In the genomic region with DNA sequence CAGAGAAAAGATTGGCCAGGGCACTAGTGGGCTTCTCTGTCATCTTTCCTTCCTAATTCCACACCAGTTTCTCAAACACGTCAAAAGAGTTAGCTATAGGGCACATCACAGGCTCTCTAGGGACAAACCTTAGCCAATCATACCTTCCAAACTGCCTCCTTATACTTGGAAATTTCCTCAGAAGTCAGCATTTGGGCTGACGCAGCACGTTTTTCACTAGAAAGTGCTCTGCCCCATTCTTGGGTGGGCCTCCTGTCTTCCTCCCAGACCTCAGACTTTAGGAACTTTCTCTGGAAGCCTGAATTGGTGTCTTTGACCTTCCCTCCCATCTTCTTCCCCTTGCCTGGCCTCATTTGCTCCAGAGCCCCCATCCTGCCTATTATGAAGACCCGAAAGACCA, we compare ENCODE assay signal across 8 cellular contexts. TPM values are rescaled to one million over a fixed set of nuclear protein-coding genes. Genes with fewer than 3 reads are reported as not detected.
DNase-seq lines count a peak whose midpoint lies in the region; FAIRE-seq and TF ChIP-seq lines count a peak whose summit lies in the region.

No MANE protein-coding gene starts in this region.

- H3K4me1 Mint-ChIP-seq in activated naive CD4-positive, alpha-beta T cell treated with anti-CD3 and anti-CD28 coated beads, Interleukin-2, amount 10 ng/mL, durations not matched to agents 7 days and 5 days = peaks cover 31% of the 10 kb centered on the region
- H3K4me1 Mint-ChIP-seq in type B pancreatic cell (ENCODE audit: unreplicated experiment) = peaks cover 38% of the 10 kb centered on the region

- DNase-seq in activated naive CD4-positive, alpha-beta T cell treated with anti-CD3 and anti-CD28 coated beads, Interleukin-2, amount 10 ng/mL, durations not matched to agents 7 days and 5 days = no peak
- no peak for DNase-seq in activated naive CD4-positive, alpha-beta T cell treated with Interleukin-2 at 50 U/mL for 16 hours
- DNase-seq in brain microvascular endothelial cell (no peak), mesendoderm (no peak), type B pancreatic cell (ENCODE audit: extremely low spot score, unreplicated experiment) (no peak), GM19239 (ENCODE audit: insufficient read length, low spot score) (no peak), posterior vena cava (ENCODE audit: low spot score) (no peak), T1000 (lab: John Stamatoyannopoulos, UW) (no peak)

- no peaks in the 10 kb centered on the region for H3K79me1 ChIP-seq in mesendoderm (ENCODE audit: low read length)

- no peak overlapping the region for H3K27ac ChIP-seq in brain microvascular endothelial cell
- H3K27ac ChIP-seq in mesendoderm (ENCODE audit: low read depth, low read length) = no peak overlapping the region

- no peak overlapping the region for H3K27ac Mint-ChIP-seq in activated naive CD4-positive, alpha-beta T cell treated with anti-CD3 and anti-CD28 coated beads, Interleukin-2, amount 10 ng/mL, durations not matched to agents 7 days and 5 days
- peak overlapping the region; percentile 100 for H3K27ac Mint-ChIP-seq in type B pancreatic cell

- no peaks in the 10 kb centered on the region for H3K9me3 Mint-ChIP-seq in activated naive CD4-positive, alpha-beta T cell treated with anti-CD3 and anti-CD28 coated beads, Interleukin-2, amount 10 ng/mL, durations not matched to agents 7 days and 5 days
- H3K9me3 Mint-ChIP-seq in type B pancreatic cell = no peaks in the 10 kb centered on the region

- WGBS in mesendoderm (ENCODE audit: extremely low coverage, insufficient coverage, low lambda C conversion rate) = no CpG with 5 or more reads among the region's 4 CpGs

- no peak overlapping the region for H3K4me2 ChIP-seq in mesendoderm (ENCODE audit: low read length)

- H4K8ac ChIP-seq in mesendoderm (ENCODE audit: low read depth, low read length) = no peak overlapping the region

- H2BK5ac ChIP-seq in mesendoderm (ENCODE audit: low read length) = no peak overlapping the region

- no peak overlapping the region for H3K23ac ChIP-seq in mesendoderm (ENCODE audit: low read length)

- FAIRE-seq in GM19239 (lab: Jason Lieb, UNC) = no peak

- no peak overlapping the region for H4K5ac ChIP-seq in mesendoderm (ENCODE audit: low read length)

- H3K36me3 Mint-ChIP-seq in activated naive CD4-positive, alpha-beta T cell treated with anti-CD3 and anti-CD28 coated beads, Interleukin-2, amount 10 ng/mL, durations not matched to agents 7 days and 5 days = peaks cover 22% of the 10 kb centered on the region
- H3K36me3 Mint-ChIP-seq in type B pancreatic cell = peaks cover 4% of the 10 kb centered on the region

- H3K79me2 ChIP-seq in mesendoderm (ENCODE audit: control insufficient read depth, insufficient read depth, low read length) = no peaks in the 10 kb centered on the region

- H3K36me3 ChIP-seq in brain microvascular endothelial cell (replicated peaks) = peaks cover 37% of the 10 kb centered on the region
- H3K36me3 ChIP-seq in mesendoderm (ENCODE audit: control insufficient read depth, insufficient read depth, low read length) = no peaks in the 10 kb centered on the region

- intact Hi-C loops in posterior vena cava (cut with DNase I) = no loop called here

- H3K4me1 ChIP-seq in mesendoderm (ENCODE audit: control insufficient read depth, low read depth, low read length) = peaks cover 7% of the 10 kb centered on the region

- no peaks in the 10 kb centered on the region for H3K27me3 ChIP-seq in brain microvascular endothelial cell (replicated peaks)
- H3K27me3 ChIP-seq in mesendoderm (ENCODE audit: insufficient read depth, low read length, poor library complexity) = peaks cover 15% of the 10 kb centered on the region

- peak overlapping the region; percentile 57 for H3K9ac ChIP-seq in mesendoderm (ENCODE audit: low read length)

- H3K4ac ChIP-seq in mesendoderm (ENCODE audit: low read depth, low read length) = no peak overlapping the region

- H2BK120ac ChIP-seq in mesendoderm (ENCODE audit: low read depth, low read length) = no peak overlapping the region

- TF ChIP-seq CTCF in brain microvascular endothelial cell (IDR thresholded peaks at IDR 0.05; ENCODE audit: low read depth, low read length, missing control alignments) = no peak
- no peak for TF ChIP-seq CTCF in type B pancreatic cell (conservative IDR thresholded peaks at IDR 0.05)

- H3K18ac ChIP-seq in mesendoderm (ENCODE audit: low read length) = no peak overlapping the region

- no peak overlapping the region for H2BK15ac ChIP-seq in mesendoderm (replicated peaks; ENCODE audit: low read depth)

- peaks cover 41% of the 10 kb centered on the region for H3K27me3 Mint-ChIP-seq in activated naive CD4-positive, alpha-beta T cell treated with anti-CD3 and anti-CD28 coated beads, Interleukin-2, amount 10 ng/mL, durations not matched to agents 7 days and 5 days
- peaks cover 35% of the 10 kb centered on the region for H3K27me3 Mint-ChIP-seq in type B pancreatic cell

- CTCF ChIA-PET in activated naive CD4-positive, alpha-beta T cell treated with anti-CD3 and anti-CD28 coated beads, Interleukin-2, amount 10 ng/mL, durations not matched to agents 7 days and 5 days (lab: Charles Lee) = interaction anchor here (1.2 to 8.4 kb wide), 11 partner anchors 9 to 246 kb away, joined by 3 to 68 read pairs (median 30); a partner anchor contains a TSS

- H3K4me3 ChIP-seq in brain microvascular endothelial cell (ENCODE audit: low read depth, low read length) (peak overlapping the region; percentile 72), mesendoderm (ENCODE audit: low read length) (no peak overlapping the region)

- peak overlapping the region; percentile 96 for H3K4me3 Mint-ChIP-seq in activated naive CD4-positive, alpha-beta T cell treated with anti-CD3 and anti-CD28 coated beads, Interleukin-2, amount 10 ng/mL, durations not matched to agents 7 days and 5 days
- peak overlapping the region; percentile 97 for H3K4me3 Mint-ChIP-seq in type B pancreatic cell

- in situ Hi-C loops in brain microvascular endothelial cell (cut with HindIII; ENCODE audit: low pct_ligation_motif_present, low sequenced_read_pairs) = no loop called here

- no peak overlapping the region for H2AK5ac ChIP-seq in mesendoderm (ENCODE audit: low read length)

- H3K56ac ChIP-seq in mesendoderm (ENCODE audit: low read length) = peak overlapping the region; percentile 81

RNA-seq across cellular contexts. Expression of a gene that starts 11.1 kb away (rescaled TPM):
- polyA plus RNA-seq in mesendoderm (2013, experiment 1 of 2) = 1.3 TPM
- polyA plus RNA-seq in mesendoderm (2013, experiment 2 of 2) = 1.3 TPM
- total RNA-seq in type B pancreatic cell (ENCODE audit: low replicate concordance) = 15.3 and 25.7 TPM in 2 replicates
- total RNA-seq in posterior vena cava = 10 to 100 TPM; 72.7 to 79.5 TPM

RNA-seq across cellular contexts. Expression of a gene that starts 11.2 kb away (rescaled TPM):
- polyA plus RNA-seq in mesendoderm (2013, experiment 1 of 2) = 0.39 TPM
- polyA plus RNA-seq in mesendoderm (2013, experiment 2 of 2) = 0.39 TPM
- total RNA-seq in type B pancreatic cell (ENCODE audit: low replicate concordance) (1.4 and 2.0 TPM in 2 replicates), posterior vena cava (under 1 TPM; 0.48 to 0.83 TPM)

RNA-seq across cellular contexts. Expression of a gene that starts 19.7 kb away (rescaled TPM):
- 0.22 TPM for polyA plus RNA-seq in mesendoderm (2013, experiment 1 of 2)
- polyA plus RNA-seq in mesendoderm (2013, experiment 2 of 2) = 0.21 TPM
- total RNA-seq in type B pancreatic cell (ENCODE audit: low replicate concordance) (6.9 and 17.1 TPM in 2 replicates), posterior vena cava (1 to 10 TPM; 6.5 to 9.3 TPM)

RNA-seq across cellular contexts. Expression of a gene that starts 42.5 kb away (rescaled TPM):
- 41.5 TPM for polyA plus RNA-seq in mesendoderm (2013, experiment 1 of 2)
- 42.1 TPM for polyA plus RNA-seq in mesendoderm (2013, experiment 2 of 2)
- total RNA-seq in type B pancreatic cell (ENCODE audit: low replicate concordance) (50.2 and 86.6 TPM in 2 replicates), posterior vena cava (10 to 100 TPM; 71.4 to 91.3 TPM)

RNA-seq across cellular contexts. Expression of a gene that starts 54.8 kb away (rescaled TPM):
- 20.1 TPM for polyA plus RNA-seq in mesendoderm (2013, experiment 1 of 2)
- 19.7 TPM for polyA plus RNA-seq in mesendoderm (2013, experiment 2 of 2)
- total RNA-seq in type B pancreatic cell (ENCODE audit: low replicate concordance) = 11.3 and 19.2 TPM in 2 replicates
- 1 to 10 TPM; 5.2 to 5.6 TPM for total RNA-seq in posterior vena cava
